ENCODE assay signal across 9 cellular contexts in the genomic region with DNA sequence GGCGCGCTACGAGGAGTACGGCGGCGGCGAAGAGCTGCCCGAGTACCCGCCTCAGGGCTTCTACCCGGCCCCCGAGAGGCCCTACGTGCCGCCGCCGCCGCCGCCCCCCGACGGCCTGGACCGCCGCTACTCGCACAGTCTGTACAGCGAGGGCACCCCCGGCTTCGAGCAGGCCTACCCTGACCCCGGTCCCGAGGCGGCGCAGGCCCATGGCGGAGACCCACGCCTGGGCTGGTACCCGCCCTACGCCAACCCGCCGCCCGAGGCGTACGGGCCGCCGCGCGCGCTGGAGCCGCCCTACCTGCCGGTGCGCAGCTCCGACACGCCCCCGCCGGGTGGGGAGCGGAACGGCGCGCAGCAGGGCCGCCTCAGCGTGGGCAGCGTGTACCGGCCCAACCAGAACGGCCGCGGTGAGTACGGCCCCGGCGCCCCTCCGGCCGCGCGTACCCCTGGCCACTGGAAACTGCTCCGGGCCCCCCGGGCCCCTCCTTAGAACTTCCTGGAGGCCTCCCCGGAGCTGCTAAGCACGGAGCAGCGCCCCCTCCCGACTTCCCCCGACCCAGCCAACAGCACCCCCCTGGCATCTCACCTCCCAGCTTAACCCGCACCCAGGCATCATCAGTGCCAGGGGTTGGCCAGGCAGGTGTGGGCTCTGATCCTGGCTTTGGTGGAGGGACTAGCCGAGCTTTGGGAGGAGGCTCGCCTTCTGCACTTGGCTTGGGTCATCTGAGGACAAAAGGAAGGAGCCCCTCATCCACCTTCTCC. TPM values are rescaled to one million over a fixed set of nuclear protein-coding genes. Genes with fewer than 3 reads are reported as not detected.
DNase-seq lines count a peak whose midpoint lies in the region; ATAC-seq and TF ChIP-seq lines count a peak whose summit lies in the region.
"Had no signal": no experiment of that assay in that cellular context is flagged by ENCODE, and none has a peak within 500 bp of the region (broad histone marks: within the 10 kb centered on the region; RNA-seq: fewer than 3 reads in every experiment).

No MANE protein-coding gene starts in this region.

- ATAC-seq in HG03196 (IDR thresholded peaks at IDR 0.05; ENCODE audit: unreplicated experiment) (no peak), GM19351 (IDR thresholded peaks at IDR 0.05; ENCODE audit: unreplicated experiment) (no peak)

- peaks cover 9% of the 10 kb centered on the region for H3K27me3 Mint-ChIP-seq in endothelial cell (ENCODE audit: unreplicated experiment)

- H3K4me3 ChIP-seq in GM12875 (ENCODE audit: low read depth, low read length): peak overlapping the region; percentile 3

- peaks cover 69% of the 10 kb centered on the region for H3K4me1 Mint-ChIP-seq in endothelial cell (ENCODE audit: unreplicated experiment)

- H3K27ac Mint-ChIP-seq in endothelial cell (ENCODE audit: unreplicated experiment): no peak overlapping the region

- peak; percentile 48 for TF ChIP-seq CTCF in GM12875 (IDR thresholded peaks at IDR 0.05; ENCODE audit: borderline replicate concordance, insufficient read depth, low read depth, low read length)
- TF ChIP-seq CTCF in endothelial cell (IDR thresholded peaks at IDR 0.05; ENCODE audit: unreplicated experiment): peak; percentile 66

- no peaks in the 10 kb centered on the region for H3K9me3 Mint-ChIP-seq in endothelial cell (ENCODE audit: unreplicated experiment)

- peaks cover 15% of the 10 kb centered on the region for H3K36me3 Mint-ChIP-seq in endothelial cell (ENCODE audit: low read depth, unreplicated experiment)

- peak overlapping the region; percentile 91 for H3K4me3 Mint-ChIP-seq in endothelial cell (ENCODE audit: unreplicated experiment)

- DNase-seq in NCI-H2227 (lab: John Stamatoyannopoulos, UW; ENCODE audit: unreplicated experiment) (peak; percentile 60), endothelial cell (ENCODE audit: low spot score) (peak; percentile 73), myocyte (ENCODE audit: low read depth) (peak; percentile 65)
- peak; percentile 47 to 61 (median 54) for DNase-seq in activated CD8-positive, alpha-beta memory T cell treated with anti-CD3 and anti-CD28 coated beads for 48 hours (ENCODE audit: low read depth in 2 of 3, low spot score in 2 of 3)
- DNase-seq in stimulated activated CD8-positive, alpha-beta memory T cell treated with anti-CD3 and anti-CD28 coated beads, Interleukin-7, amount 100 ng/mL, for 4 hours (ENCODE audit: low read depth in 2 of 2): peak; percentile 40 to 75

RNA-seq across cellular contexts. Expression of gene LOXL1, which starts 1.4 kb away (rescaled TPM):
- total RNA-seq in endothelial cell (ENCODE audit: unreplicated experiment) (156 TPM), myocyte (129 and 136 TPM in 2 replicates)
- polyA plus RNA-seq in myocyte (2012): 758 TPM

RNA-seq across cellular contexts. Expression of gene TBC1D21, which starts 54.3 kb away (rescaled TPM):
- total RNA-seq in endothelial cell (ENCODE audit: unreplicated experiment) (not detected), myocyte (not detected in 2 replicates)
- not detected for polyA plus RNA-seq in myocyte (2012)
- total RNA-seq: liver had no signal
- polyA plus RNA-seq: liver had no signal
